1 cellular context compared by ENCODE assay signal in the genomic region with DNA sequence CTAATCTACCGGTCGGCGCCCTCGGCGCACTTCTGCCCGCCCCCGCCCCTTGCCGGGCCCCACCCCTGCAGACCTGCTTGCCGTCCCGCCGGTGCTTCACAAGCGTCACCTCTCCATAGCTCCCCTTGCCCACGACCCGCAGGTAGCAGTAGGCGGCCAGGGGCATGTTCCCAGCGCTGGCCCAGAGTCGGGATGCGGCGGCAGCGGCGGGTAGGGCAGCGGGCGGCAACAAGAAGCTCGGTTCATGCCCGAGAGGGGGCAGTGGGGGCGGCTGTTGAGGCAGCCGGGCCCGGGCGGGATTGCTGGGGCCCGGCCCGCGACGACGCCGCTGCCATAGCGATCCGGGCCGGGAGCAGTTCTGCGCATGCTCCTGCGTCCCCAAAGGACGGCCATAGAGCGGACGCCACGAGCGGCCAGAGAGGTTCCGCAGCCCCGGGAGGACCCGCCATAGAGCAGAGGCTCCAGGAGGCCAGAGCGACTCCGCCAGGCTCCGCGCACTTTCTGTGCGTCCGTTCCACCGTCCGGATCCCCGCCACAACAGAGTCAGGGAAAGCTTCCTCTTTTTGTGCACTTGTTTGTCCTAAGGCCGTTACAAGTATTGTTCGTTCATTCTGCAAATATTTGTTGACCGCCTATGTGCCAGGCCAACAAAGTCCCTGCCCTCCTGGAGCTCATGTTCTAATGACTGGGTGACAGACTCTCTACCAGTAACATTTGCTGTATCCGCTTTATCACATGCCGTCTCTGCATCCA.
A peak's percentile ranks its signal among the peaks of the same experiment; 100 is the strongest.
TF ChIP-seq lines count a peak whose summit lies in the region.

A gene (minus strand): TSS at position 360 of the 753 bp plus-strand sequence. CDS start 194 bp downstream, at position 166.

TF ChIP-seq in GM12878, 131 proteins besides CTCF, POLR2A, EP300 and RAD21 (continued from another document and continues in another):
- TF ChIP-seq SRF (IDR thresholded peaks at IDR 0.05; ENCODE audit: low read depth in 2 of 2, low read length in 2 of 2): no peak
- TF ChIP-seq, protein P1, sequence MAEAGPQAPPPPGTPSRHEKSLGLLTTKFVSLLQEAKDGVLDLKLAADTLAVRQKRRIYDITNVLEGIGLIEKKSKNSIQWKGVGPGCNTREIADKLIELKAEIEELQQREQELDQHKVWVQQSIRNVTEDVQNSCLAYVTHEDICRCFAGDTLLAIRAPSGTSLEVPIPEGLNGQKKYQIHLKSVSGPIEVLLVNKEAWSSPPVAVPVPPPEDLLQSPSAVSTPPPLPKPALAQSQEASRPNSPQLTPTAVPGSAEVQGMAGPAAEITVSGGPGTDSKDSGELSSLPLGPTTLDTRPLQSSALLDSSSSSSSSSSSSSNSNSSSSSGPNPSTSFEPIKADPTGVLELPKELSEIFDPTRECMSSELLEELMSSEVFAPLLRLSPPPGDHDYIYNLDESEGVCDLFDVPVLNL (IDR thresholded peaks at IDR 0.05; ENCODE audit: low read depth, low read length): no peak
- peak; percentile 95 for TF ChIP-seq PML (IDR thresholded peaks at IDR 0.05; ENCODE audit: low read length)
- TF ChIP-seq CBFB (IDR thresholded peaks at IDR 0.05; ENCODE audit: low read depth): peak; percentile 91
- TF ChIP-seq TCF12 (IDR thresholded peaks at IDR 0.05; ENCODE audit: low read depth, low read length): peak; percentile 43; the same call in 1 of the 2 replicates
- TF ChIP-seq, protein P2, sequence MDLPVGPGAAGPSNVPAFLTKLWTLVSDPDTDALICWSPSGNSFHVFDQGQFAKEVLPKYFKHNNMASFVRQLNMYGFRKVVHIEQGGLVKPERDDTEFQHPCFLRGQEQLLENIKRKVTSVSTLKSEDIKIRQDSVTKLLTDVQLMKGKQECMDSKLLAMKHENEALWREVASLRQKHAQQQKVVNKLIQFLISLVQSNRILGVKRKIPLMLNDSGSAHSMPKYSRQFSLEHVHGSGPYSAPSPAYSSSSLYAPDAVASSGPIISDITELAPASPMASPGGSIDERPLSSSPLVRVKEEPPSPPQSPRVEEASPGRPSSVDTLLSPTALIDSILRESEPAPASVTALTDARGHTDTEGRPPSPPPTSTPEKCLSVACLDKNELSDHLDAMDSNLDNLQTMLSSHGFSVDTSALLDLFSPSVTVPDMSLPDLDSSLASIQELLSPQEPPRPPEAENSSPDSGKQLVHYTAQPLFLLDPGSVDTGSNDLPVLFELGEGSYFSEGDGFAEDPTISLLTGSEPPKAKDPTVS (IDR thresholded peaks at IDR 0.05; ENCODE audit: low read depth, low read length): no peak
- TF ChIP-seq CHD4 (IDR thresholded peaks at IDR 0.05): no peak
- TF ChIP-seq STAT1 (conservative IDR thresholded peaks at IDR 0.05): peak; percentile 69; the same call in 1 of the 2 replicates
- TF ChIP-seq, protein P3, sequence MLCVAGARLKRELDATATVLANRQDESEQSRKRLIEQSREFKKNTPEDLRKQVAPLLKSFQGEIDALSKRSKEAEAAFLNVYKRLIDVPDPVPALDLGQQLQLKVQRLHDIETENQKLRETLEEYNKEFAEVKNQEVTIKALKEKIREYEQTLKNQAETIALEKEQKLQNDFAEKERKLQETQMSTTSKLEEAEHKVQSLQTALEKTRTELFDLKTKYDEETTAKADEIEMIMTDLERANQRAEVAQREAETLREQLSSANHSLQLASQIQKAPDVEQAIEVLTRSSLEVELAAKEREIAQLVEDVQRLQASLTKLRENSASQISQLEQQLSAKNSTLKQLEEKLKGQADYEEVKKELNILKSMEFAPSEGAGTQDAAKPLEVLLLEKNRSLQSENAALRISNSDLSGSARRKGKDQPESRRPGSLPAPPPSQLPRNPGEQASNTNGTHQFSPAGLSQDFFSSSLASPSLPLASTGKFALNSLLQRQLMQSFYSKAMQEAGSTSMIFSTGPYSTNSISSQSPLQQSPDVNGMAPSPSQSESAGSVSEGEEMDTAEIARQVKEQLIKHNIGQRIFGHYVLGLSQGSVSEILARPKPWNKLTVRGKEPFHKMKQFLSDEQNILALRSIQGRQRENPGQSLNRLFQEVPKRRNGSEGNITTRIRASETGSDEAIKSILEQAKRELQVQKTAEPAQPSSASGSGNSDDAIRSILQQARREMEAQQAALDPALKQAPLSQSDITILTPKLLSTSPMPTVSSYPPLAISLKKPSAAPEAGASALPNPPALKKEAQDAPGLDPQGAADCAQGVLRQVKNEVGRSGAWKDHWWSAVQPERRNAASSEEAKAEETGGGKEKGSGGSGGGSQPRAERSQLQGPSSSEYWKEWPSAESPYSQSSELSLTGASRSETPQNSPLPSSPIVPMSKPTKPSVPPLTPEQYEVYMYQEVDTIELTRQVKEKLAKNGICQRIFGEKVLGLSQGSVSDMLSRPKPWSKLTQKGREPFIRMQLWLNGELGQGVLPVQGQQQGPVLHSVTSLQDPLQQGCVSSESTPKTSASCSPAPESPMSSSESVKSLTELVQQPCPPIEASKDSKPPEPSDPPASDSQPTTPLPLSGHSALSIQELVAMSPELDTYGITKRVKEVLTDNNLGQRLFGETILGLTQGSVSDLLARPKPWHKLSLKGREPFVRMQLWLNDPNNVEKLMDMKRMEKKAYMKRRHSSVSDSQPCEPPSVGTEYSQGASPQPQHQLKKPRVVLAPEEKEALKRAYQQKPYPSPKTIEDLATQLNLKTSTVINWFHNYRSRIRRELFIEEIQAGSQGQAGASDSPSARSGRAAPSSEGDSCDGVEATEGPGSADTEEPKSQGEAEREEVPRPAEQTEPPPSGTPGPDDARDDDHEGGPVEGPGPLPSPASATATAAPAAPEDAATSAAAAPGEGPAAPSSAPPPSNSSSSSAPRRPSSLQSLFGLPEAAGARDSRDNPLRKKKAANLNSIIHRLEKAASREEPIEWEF (IDR thresholded peaks at IDR 0.05; ENCODE audit: insufficient replicate concordance, low read depth, low read length): no peak
- TF ChIP-seq MYC (IDR thresholded peaks at IDR 0.05; ENCODE audit: insufficient read depth, insufficient read length, insufficient replicate concordance, low read length, severe bottlenecking): no peak
- TF ChIP-seq KDM1A (IDR thresholded peaks at IDR 0.05; ENCODE audit: borderline replicate concordance): no peak
- 0 out of 2 replicates have a peak, but pooled peaks have one; percentile 69 for TF ChIP-seq WRNIP1 (IDR thresholded peaks at IDR 0.05; ENCODE audit: borderline replicate concordance, low read depth, low read length)
- no peak for TF ChIP-seq SREBF2 (IDR thresholded peaks at IDR 0.05; ENCODE audit: low read length)
- TF ChIP-seq ATF7 (IDR thresholded peaks at IDR 0.05; ENCODE audit: low read depth): no peak; the same call in 1 of the 2 replicates
- no peak for TF ChIP-seq KAT2A (conservative IDR thresholded peaks at IDR 0.05; ENCODE audit: control insufficient read depth, low read depth, low read length)
- TF ChIP-seq PAX8 (IDR thresholded peaks at IDR 0.05): no peak
- TF ChIP-seq, protein P4, sequence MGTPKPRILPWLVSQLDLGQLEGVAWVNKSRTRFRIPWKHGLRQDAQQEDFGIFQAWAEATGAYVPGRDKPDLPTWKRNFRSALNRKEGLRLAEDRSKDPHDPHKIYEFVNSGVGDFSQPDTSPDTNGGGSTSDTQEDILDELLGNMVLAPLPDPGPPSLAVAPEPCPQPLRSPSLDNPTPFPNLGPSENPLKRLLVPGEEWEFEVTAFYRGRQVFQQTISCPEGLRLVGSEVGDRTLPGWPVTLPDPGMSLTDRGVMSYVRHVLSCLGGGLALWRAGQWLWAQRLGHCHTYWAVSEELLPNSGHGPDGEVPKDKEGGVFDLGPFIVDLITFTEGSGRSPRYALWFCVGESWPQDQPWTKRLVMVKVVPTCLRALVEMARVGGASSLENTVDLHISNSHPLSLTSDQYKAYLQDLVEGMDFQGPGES (IDR thresholded peaks at IDR 0.05): no peak
- no peak for TF ChIP-seq NR2C2 (IDR thresholded peaks at IDR 0.05; ENCODE audit: borderline replicate concordance, control insufficient read depth, insufficient read length, low read depth)
- TF ChIP-seq, protein P5, sequence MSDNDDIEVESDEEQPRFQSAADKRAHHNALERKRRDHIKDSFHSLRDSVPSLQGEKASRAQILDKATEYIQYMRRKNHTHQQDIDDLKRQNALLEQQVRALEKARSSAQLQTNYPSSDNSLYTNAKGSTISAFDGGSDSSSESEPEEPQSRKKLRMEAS (IDR thresholded peaks at IDR 0.05; ENCODE audit: low read depth, low read length): no peak
- TF ChIP-seq, protein P6, sequence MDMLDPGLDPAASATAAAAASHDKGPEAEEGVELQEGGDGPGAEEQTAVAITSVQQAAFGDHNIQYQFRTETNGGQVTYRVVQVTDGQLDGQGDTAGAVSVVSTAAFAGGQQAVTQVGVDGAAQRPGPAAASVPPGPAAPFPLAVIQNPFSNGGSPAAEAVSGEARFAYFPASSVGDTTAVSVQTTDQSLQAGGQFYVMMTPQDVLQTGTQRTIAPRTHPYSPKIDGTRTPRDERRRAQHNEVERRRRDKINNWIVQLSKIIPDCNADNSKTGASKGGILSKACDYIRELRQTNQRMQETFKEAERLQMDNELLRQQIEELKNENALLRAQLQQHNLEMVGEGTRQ (IDR thresholded peaks at IDR 0.05; ENCODE audit: borderline replicate concordance, low read depth, low read length): no peak; the same call in 1 of the 2 replicates
- TF ChIP-seq, protein P7, sequence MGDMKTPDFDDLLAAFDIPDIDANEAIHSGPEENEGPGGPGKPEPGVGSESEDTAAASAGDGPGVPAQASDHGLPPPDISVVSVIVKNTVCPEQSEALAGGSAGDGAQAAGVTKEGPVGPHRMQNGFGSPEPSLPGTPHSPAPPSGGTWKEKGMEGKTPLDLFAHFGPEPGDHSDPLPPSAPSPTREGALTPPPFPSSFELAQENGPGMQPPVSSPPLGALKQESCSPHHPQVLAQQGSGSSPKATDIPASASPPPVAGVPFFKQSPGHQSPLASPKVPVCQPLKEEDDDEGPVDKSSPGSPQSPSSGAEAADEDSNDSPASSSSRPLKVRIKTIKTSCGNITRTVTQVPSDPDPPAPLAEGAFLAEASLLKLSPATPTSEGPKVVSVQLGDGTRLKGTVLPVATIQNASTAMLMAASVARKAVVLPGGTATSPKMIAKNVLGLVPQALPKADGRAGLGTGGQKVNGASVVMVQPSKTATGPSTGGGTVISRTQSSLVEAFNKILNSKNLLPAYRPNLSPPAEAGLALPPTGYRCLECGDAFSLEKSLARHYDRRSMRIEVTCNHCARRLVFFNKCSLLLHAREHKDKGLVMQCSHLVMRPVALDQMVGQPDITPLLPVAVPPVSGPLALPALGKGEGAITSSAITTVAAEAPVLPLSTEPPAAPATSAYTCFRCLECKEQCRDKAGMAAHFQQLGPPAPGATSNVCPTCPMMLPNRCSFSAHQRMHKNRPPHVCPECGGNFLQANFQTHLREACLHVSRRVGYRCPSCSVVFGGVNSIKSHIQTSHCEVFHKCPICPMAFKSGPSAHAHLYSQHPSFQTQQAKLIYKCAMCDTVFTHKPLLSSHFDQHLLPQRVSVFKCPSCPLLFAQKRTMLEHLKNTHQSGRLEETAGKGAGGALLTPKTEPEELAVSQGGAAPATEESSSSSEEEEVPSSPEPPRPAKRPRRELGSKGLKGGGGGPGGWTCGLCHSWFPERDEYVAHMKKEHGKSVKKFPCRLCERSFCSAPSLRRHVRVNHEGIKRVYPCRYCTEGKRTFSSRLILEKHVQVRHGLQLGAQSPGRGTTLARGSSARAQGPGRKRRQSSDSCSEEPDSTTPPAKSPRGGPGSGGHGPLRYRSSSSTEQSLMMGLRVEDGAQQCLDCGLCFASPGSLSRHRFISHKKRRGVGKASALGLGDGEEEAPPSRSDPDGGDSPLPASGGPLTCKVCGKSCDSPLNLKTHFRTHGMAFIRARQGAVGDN (IDR thresholded peaks at IDR 0.05): peak; percentile 70
- peak; percentile 82; the same call in 2 of the 3 replicates for TF ChIP-seq POU2F2 (IDR thresholded peaks at IDR 0.05; ENCODE audit: borderline replicate concordance, low read depth, low read length)
- no peak for TF ChIP-seq MXI1 (IDR thresholded peaks at IDR 0.05; ENCODE audit: low read depth, low read length)
- TF ChIP-seq, protein P8, sequence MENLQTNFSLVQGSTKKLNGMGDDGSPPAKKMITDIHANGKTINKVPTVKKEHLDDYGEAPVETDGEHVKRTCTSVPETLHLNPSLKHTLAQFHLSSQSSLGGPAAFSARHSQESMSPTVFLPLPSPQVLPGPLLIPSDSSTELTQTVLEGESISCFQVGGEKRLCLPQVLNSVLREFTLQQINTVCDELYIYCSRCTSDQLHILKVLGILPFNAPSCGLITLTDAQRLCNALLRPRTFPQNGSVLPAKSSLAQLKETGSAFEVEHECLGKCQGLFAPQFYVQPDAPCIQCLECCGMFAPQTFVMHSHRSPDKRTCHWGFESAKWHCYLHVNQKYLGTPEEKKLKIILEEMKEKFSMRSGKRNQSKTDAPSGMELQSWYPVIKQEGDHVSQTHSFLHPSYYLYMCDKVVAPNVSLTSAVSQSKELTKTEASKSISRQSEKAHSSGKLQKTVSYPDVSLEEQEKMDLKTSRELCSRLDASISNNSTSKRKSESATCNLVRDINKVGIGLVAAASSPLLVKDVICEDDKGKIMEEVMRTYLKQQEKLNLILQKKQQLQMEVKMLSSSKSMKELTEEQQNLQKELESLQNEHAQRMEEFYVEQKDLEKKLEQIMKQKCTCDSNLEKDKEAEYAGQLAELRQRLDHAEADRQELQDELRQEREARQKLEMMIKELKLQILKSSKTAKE (IDR thresholded peaks at IDR 0.05; ENCODE audit: low read depth, poor library complexity, severe bottlenecking): peak; percentile 27
- peak; percentile 95 for TF ChIP-seq SIN3A (IDR thresholded peaks at IDR 0.05; ENCODE audit: low read depth, low read length)
- no peak for TF ChIP-seq ESRRA (IDR thresholded peaks at IDR 0.05; ENCODE audit: low read length)
- peak; percentile 74; the same call in 1 of the 2 replicates for TF ChIP-seq GATAD2B (conservative IDR thresholded peaks at IDR 0.05; ENCODE audit: low read depth)
- TF ChIP-seq HCFC1 (IDR thresholded peaks at IDR 0.05; ENCODE audit: low read length): peak; percentile 72
- no peak for TF ChIP-seq CBX3 (IDR thresholded peaks at IDR 0.05; ENCODE audit: borderline replicate concordance, low read depth)
- no peak for TF ChIP-seq SUZ12 (IDR thresholded peaks at IDR 0.05; ENCODE audit: unreplicated experiment)
- TF ChIP-seq PAX5 (IDR thresholded peaks at IDR 0.05; ENCODE audit: borderline replicate concordance, low read depth, low read length): no peak
- peak; percentile 88 for TF ChIP-seq YY1 (IDR thresholded peaks at IDR 0.05; ENCODE audit: low read depth, low read length)
- TF ChIP-seq RBBP5 (conservative IDR thresholded peaks at IDR 0.05): no peak
- TF ChIP-seq, protein P9, sequence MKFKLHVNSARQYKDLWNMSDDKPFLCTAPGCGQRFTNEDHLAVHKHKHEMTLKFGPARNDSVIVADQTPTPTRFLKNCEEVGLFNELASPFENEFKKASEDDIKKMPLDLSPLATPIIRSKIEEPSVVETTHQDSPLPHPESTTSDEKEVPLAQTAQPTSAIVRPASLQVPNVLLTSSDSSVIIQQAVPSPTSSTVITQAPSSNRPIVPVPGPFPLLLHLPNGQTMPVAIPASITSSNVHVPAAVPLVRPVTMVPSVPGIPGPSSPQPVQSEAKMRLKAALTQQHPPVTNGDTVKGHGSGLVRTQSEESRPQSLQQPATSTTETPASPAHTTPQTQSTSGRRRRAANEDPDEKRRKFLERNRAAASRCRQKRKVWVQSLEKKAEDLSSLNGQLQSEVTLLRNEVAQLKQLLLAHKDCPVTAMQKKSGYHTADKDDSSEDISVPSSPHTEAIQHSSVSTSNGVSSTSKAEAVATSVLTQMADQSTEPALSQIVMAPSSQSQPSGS (IDR thresholded peaks at IDR 0.05; ENCODE audit: low read length): no peak
